ENCODE assay signal across 8 cellular contexts in the genomic region with DNA sequence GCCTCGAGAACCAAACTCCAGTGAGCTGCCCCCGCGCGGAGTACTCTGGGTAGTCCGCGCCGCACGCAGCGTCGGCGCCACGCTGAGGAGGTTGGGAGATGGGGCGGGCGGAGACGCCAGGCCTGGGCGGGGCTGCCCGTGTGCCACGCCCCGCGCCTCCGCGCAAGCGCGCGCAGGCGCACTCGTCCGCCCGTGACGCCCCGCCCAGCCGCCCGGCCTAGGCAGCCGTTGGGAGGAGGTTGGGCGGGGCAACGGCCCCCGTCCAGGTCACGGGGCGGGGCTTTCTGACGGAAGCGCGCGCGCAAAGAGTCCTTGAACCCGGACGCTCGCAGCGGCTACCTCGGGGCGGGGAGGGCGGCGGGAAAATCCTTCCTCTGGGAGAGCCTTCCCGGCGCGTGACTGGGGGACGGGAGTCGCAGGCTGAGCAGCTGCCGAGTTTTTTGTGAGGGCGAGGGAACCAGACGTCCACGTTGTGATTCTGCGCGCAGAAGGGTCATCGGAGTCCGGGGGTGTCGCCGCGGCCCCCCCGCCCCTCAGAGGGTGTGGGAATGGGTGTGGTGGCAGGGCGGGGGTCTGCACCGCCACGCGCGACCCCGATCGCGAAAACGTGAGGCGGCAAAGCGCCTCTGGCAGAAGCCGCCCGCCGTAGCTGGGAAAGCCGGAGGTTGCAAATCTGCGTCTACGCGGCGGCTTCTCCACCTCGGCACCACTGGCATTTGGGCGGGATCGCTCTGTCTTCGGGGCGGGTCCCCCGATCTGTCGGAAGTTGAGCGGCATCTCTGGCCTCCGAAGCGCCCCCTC. TPM values are rescaled to one million over a fixed set of nuclear protein-coding genes. Genes with fewer than 3 reads are reported as not detected.
DNase-seq lines count a peak whose midpoint lies in the region; ATAC-seq, FAIRE-seq and TF ChIP-seq lines count a peak whose summit lies in the region.

Gene MED26 (minus strand): TSS at position 22 of the 801 bp plus-strand sequence. CDS start 261 bp downstream, outside the sequence.

- TF ChIP-seq CTCF in BJ (IDR thresholded peaks at IDR 0.05; ENCODE audit: insufficient read depth, low read depth, low read length), result no peak
- no peak for TF ChIP-seq CTCF in colonic mucosa (IDR thresholded peaks at IDR 0.05)

- POLR2A ChIA-PET in BJ (lab: Charles Lee), result interaction anchor here (0.6 to 0.8 kb wide), 6 partner anchors 27 to 782 kb away, joined by 3 to 6 read pairs (median 3); partner anchors contain the start of gene SMIM7

- H3K4me3 ChIP-seq in BJ (ENCODE audit: low read depth, low read length) (peak within 1 kb of the TSS; percentile 98), colonic mucosa (peak within 1 kb of the TSS; percentile 98)

- H3K36me3 ChIP-seq in BJ (ENCODE audit: control insufficient read depth, insufficient read depth, low read length) (peaks cover 5% of the 10 kb centered on the region), colonic mucosa (no peaks in the 10 kb centered on the region)

- H3K27me3 ChIP-seq in BJ (ENCODE audit: control insufficient read depth, insufficient read depth, low read length), result no peaks in the 10 kb centered on the region
- no peaks in the 10 kb centered on the region for H3K27me3 ChIP-seq in colonic mucosa

- ATAC-seq in HG03442 (IDR thresholded peaks at IDR 0.05; ENCODE audit: unreplicated experiment), result peak; percentile 86

- H3K4me1 ChIP-seq in colonic mucosa, result no peaks in the 10 kb centered on the region

- FAIRE-seq in GM19239 (lab: Jason Lieb, UNC), result peak; percentile 91

- peak within 1 kb of the TSS; percentile 94 to 97 for H3K9ac ChIP-seq in colonic mucosa (ENCODE audit: low read depth in 2 of 2, low read length in 2 of 2)

- intact Hi-C loops in colonic mucosa (cut with DNase I), result loop anchor here (5.0 kb wide), 1 partner anchor 56 kb away; the partner anchor contains the start of gene SLC35E1

- DNase-seq in BJ (ENCODE audit: low read depth) (peak; percentile 46), GM19239 (ENCODE audit: insufficient read length, low spot score) (peak; percentile 90), NCI-H524 (lab: John Stamatoyannopoulos, UW) (peak; percentile 97 to 98), colonic mucosa (peak; percentile 97), left kidney (ENCODE audit: low read depth, low spot score) (peak; percentile 97)
- peak; percentile 97 for DNase-seq in activated CD4-positive, alpha-beta T cell treated with anti-CD3 and anti-CD28 coated beads for 48 hours
- DNase-seq in stimulated activated CD4-positive, alpha-beta T cell treated with anti-CD3 and anti-CD28 coated beads, Interleukin-1b, Interleukin-23, amount 100 ng/mL, for 48 hours, result peak; percentile 94

- peak within 1 kb of the TSS; percentile 89 for H3K27ac ChIP-seq in colonic mucosa

- H3K9me3 ChIP-seq in colonic mucosa, result no peaks in the 10 kb centered on the region

- CTCF ChIA-PET in BJ (lab: Yijun Ruan, JAX), result interaction anchor here (1.1 kb wide), 2 partner anchors 38 to 212 kb away, joined by 3 to 4 read pairs; no protein-coding TSS in a partner anchor

RNA-seq across cellular contexts. Expression of gene MED26, which starts in this region (rescaled TPM):
- polyA plus RNA-seq in BJ (2011; rRNA removed), result 2.9 and 3.9 TPM in 2 replicates
- polyA minus RNA-seq in BJ (2011; rRNA and poly(A)+ RNA removed), result 7.8 and 9.4 TPM in 2 replicates
- total RNA-seq in colonic mucosa, result 10 to 100 TPM; 10.0 to 11.9 TPM

Comparison
In these comparisons a context has a peak if more than half of its experiments do, and no peak if none do; other contexts are left out.
1. Peak in every context shown above with its lines: DNase-seq, ATAC-seq, H3K4me3 ChIP-seq and H3K27ac ChIP-seq.
2. DNase-seq: peak in every context shown above with its lines; median percentile 98 in NCI-H524; 97 in activated CD4-positive, alpha-beta T cell treated with anti-CD3 and anti-CD28 coated beads for 48 hours; 97 in colonic mucosa; 97 in left kidney; 94 in stimulated activated CD4-positive, alpha-beta T cell treated with anti-CD3 and anti-CD28 coated beads, Interleukin-1b, Interleukin-23, amount 100 ng/mL, for 48 hours; 90 in GM19239; 46 in BJ.